In genomic region chr16:67326115-67326471, GRCh38 we compare ENCODE assay signal across 8 cellular contexts. TPM values are rescaled to one million over a fixed set of nuclear protein-coding genes. Genes with fewer than 3 reads are reported as not detected.
DNase-seq lines count a peak whose midpoint lies in the region; ATAC-seq and TF ChIP-seq lines count a peak whose summit lies in the region.

No MANE protein-coding gene starts in this region.

- H3K36me3 Mint-ChIP-seq in activated T-cell treated with anti-CD3 and anti-CD28 coated beads, Interleukin-2, amount 50 U/mL, for 4 hours (ENCODE audit: insufficient read depth), result no peaks in the 10 kb centered on the region

- 57% methylated on average over 11 of the region's 11 CpGs for WGBS in mesenchymal stem cell
- 37 to 40% methylated on average over 10 to 11 of the region's 11 CpGs for WGBS in thyroid gland, 2 donors

- H2AFZ ChIP-seq in mesenchymal stem cell (ENCODE audit: low read depth, low read length), result peak overlapping the region; percentile 20

- peak overlapping the region; percentile 72 for H3K9ac ChIP-seq in mesenchymal stem cell (ENCODE audit: low read length)

- TF ChIP-seq CTCF in astrocyte of the spinal cord (IDR thresholded peaks at IDR 0.05; ENCODE audit: low read depth, low read length), result no peak
- TF ChIP-seq CTCF in thyroid gland (IDR thresholded peaks at IDR 0.05), result no peak
- no peak for TF ChIP-seq CTCF in GM10266 (IDR thresholded peaks at IDR 0.05; ENCODE audit: control insufficient read depth, insufficient read depth, low read depth, missing control alignments)

- peak overlapping the region in 1 of 2 experiments; percentile 62 for H3K14ac ChIP-seq in mesenchymal stem cell (ENCODE audit: low read length in 2 of 2)

- no peak overlapping the region for H2BK12ac ChIP-seq in mesenchymal stem cell (ENCODE audit: low read length in 2 of 2)

- H4K91ac ChIP-seq in mesenchymal stem cell (ENCODE audit: low read length), result no peak overlapping the region

- in situ Hi-C loops in astrocyte of the spinal cord (cut with HindIII; ENCODE audit: low sequenced_read_pairs), result no loop called here

- H3K27me3 ChIP-seq in mesenchymal stem cell (ENCODE audit: control insufficient read depth in 1 of 2, insufficient read depth in 1 of 2, low read length in 2 of 2) (peaks cover 18 to 36% of the 10 kb centered on the region in 2 experiments), thyroid gland (no peaks in the 10 kb centered on the region)

- ATAC-seq in activated T-cell treated with anti-CD3 and anti-CD28 coated beads, Interleukin-2, amount 50 U/mL, for 4 hours, result no peak
- no peak for ATAC-seq in GM21529 (IDR thresholded peaks at IDR 0.05; ENCODE audit: unreplicated experiment)

- peak overlapping the region in 1 of 2 experiments; percentile 2 for H3K4ac ChIP-seq in mesenchymal stem cell (ENCODE audit: low read depth in 1 of 2, low read length in 2 of 2)

- TF ChIP-seq POLR2A in thyroid gland (IDR thresholded peaks at IDR 0.05), result no peak

- H3K4me3 ChIP-seq in astrocyte of the spinal cord (ENCODE audit: low read depth, low read length), result peak overlapping the region; percentile 53
- H3K4me3 ChIP-seq in mesenchymal stem cell (ENCODE audit: insufficient read depth in 1 of 2, low read depth in 1 of 2, low read length in 2 of 2), result peak overlapping the region in 1 of 2 experiments; percentile 71
- peak overlapping the region in 2 of 3 donors; percentile 33 to 44 for H3K4me3 ChIP-seq in thyroid gland (replicated peaks in 1 of 3)

- intact Hi-C loops in thyroid gland (cut with DNase I), result no loop called here

- H3K18ac ChIP-seq in mesenchymal stem cell (ENCODE audit: low read depth in 1 of 2, low read length in 2 of 2), result peak overlapping the region; percentile 37 to 70

- no peak overlapping the region for H2BK5ac ChIP-seq in mesenchymal stem cell (ENCODE audit: low read depth, low read length, poor library complexity, severe bottlenecking)

- H3K4me1 Mint-ChIP-seq in activated T-cell treated with anti-CD3 and anti-CD28 coated beads, Interleukin-2, amount 50 U/mL, for 4 hours (ENCODE audit: low read depth), result peaks cover 14% of the 10 kb centered on the region

- H3K36me3 ChIP-seq in mesenchymal stem cell (ENCODE audit: control insufficient read depth in 1 of 2, insufficient read depth in 2 of 2, low read depth in 1 of 2, low read length in 2 of 2) (no peaks in the 10 kb centered on the region), thyroid gland (no peaks in the 10 kb centered on the region)

- H2AK5ac ChIP-seq in mesenchymal stem cell (ENCODE audit: low read length, severe bottlenecking), result no peak overlapping the region

- peak overlapping the region; percentile 84 for H3K4me3 Mint-ChIP-seq in activated T-cell treated with anti-CD3 and anti-CD28 coated beads, Interleukin-2, amount 50 U/mL, for 4 hours

- no peak overlapping the region for H2BK120ac ChIP-seq in mesenchymal stem cell (ENCODE audit: low read depth, low read length)

- H3K4me1 ChIP-seq in mesenchymal stem cell (ENCODE audit: control insufficient read depth, insufficient read depth, low read depth, low read length), result peaks cover 11% of the 10 kb centered on the region
- H3K4me1 ChIP-seq in thyroid gland, result peaks cover 0 to 12% of the 10 kb centered on the region in 2 donors

- peak overlapping the region; percentile 52 for H4K8ac ChIP-seq in mesenchymal stem cell (ENCODE audit: low read length)

- H3K27me3 Mint-ChIP-seq in activated T-cell treated with anti-CD3 and anti-CD28 coated beads, Interleukin-2, amount 50 U/mL, for 4 hours (ENCODE audit: low read depth), result peaks cover 47% of the 10 kb centered on the region

- no peak overlapping the region for H2BK15ac ChIP-seq in mesenchymal stem cell (ENCODE audit: low read depth, poor library complexity, severe bottlenecking)

- H3K23ac ChIP-seq in mesenchymal stem cell (ENCODE audit: low read length in 2 of 2), result peak overlapping the region in 1 of 2 experiments; percentile 9

- no peak overlapping the region for H3K27ac ChIP-seq in mesenchymal stem cell (ENCODE audit: low read length, poor library complexity, severe bottlenecking)
- H3K27ac ChIP-seq in thyroid gland, result no peak overlapping the region

- H3K9me3 ChIP-seq in mesenchymal stem cell (ENCODE audit: control insufficient read depth, low read length), result no peaks in the 10 kb centered on the region
- H3K9me3 ChIP-seq in thyroid gland, result no peaks in the 10 kb centered on the region

- no peaks in the 10 kb centered on the region for H3K9me3 Mint-ChIP-seq in activated T-cell treated with anti-CD3 and anti-CD28 coated beads, Interleukin-2, amount 50 U/mL, for 4 hours

- peak overlapping the region; percentile 41 for H3K4me2 ChIP-seq in mesenchymal stem cell (ENCODE audit: low read length, poor library complexity, severe bottlenecking)

- H3K79me1 ChIP-seq in mesenchymal stem cell (replicated peaks; ENCODE audit: low read length, poor library complexity, severe bottlenecking), result no peaks in the 10 kb centered on the region

- DNase-seq in activated T-cell treated with anti-CD3 and anti-CD28 coated beads, Interleukin-2, amount 50 U/mL, for 4 hours, result no peak
- no peak for DNase-seq in activated T-cell treated with anti-CD3 and anti-CD28 coated beads, Interleukin-2, amount 50 U/mL, for 1 hour
- DNase-seq in astrocyte of the spinal cord (ENCODE audit: low read depth, low spot score) (no peak), mesenchymal stem cell (no peak), thyroid gland (no peak), GM10266 (ENCODE audit: extremely low spot score) (no peak), RPMI8226 (no peak)

RNA-seq across cellular contexts. Expression of gene KCTD19, which starts 0.4 kb away (rescaled TPM):
- under 1 TPM in 2 of 3 donors, not detected in 1; 0.16 to 0.66 TPM for total RNA-seq in activated T-cell treated with anti-CD3 and anti-CD28 coated beads, Interleukin-2, amount 50 U/mL, for 4 hours
- 0.12 TPM for polyA plus RNA-seq in mesenchymal stem cell (2013, experiment 1 of 2)
- polyA plus RNA-seq in mesenchymal stem cell (2013, experiment 2 of 2), result 0.01 TPM
- 1 to 10 TPM in 1 of 4 donors, not detected in 3; 2.6 TPM for total RNA-seq in thyroid gland

RNA-seq across cellular contexts. Expression of gene LRRC36, which starts 0.5 kb away (rescaled TPM):
- total RNA-seq in activated T-cell treated with anti-CD3 and anti-CD28 coated beads, Interleukin-2, amount 50 U/mL, for 4 hours, result not detected
- polyA plus RNA-seq in mesenchymal stem cell (2013, experiment 1 of 2), result 0.08 TPM
- polyA plus RNA-seq in mesenchymal stem cell (2013, experiment 2 of 2), result 0.12 TPM
- total RNA-seq in thyroid gland, result under 1 TPM in 1 of 4 donors, not detected in 3; 0.22 TPM

RNA-seq across cellular contexts. Expression of gene PLEKHG4, which starts 46.8 kb away (rescaled TPM):
- 10 to 100 TPM; 30.0 to 41.6 (median 37.0) TPM for total RNA-seq in activated T-cell treated with anti-CD3 and anti-CD28 coated beads, Interleukin-2, amount 50 U/mL, for 4 hours
- polyA plus RNA-seq in mesenchymal stem cell (2013, experiment 1 of 2), result 6.6 TPM
- 6.5 TPM for polyA plus RNA-seq in mesenchymal stem cell (2013, experiment 2 of 2)
- 10 to 100 TPM in 2 of 4 donors, 1 to 10 TPM in 2; 8.2 to 11.7 (median 9.5) TPM for total RNA-seq in thyroid gland
